Comparison of ENCODE assay signal across 8 cellular contexts in the genomic region with DNA sequence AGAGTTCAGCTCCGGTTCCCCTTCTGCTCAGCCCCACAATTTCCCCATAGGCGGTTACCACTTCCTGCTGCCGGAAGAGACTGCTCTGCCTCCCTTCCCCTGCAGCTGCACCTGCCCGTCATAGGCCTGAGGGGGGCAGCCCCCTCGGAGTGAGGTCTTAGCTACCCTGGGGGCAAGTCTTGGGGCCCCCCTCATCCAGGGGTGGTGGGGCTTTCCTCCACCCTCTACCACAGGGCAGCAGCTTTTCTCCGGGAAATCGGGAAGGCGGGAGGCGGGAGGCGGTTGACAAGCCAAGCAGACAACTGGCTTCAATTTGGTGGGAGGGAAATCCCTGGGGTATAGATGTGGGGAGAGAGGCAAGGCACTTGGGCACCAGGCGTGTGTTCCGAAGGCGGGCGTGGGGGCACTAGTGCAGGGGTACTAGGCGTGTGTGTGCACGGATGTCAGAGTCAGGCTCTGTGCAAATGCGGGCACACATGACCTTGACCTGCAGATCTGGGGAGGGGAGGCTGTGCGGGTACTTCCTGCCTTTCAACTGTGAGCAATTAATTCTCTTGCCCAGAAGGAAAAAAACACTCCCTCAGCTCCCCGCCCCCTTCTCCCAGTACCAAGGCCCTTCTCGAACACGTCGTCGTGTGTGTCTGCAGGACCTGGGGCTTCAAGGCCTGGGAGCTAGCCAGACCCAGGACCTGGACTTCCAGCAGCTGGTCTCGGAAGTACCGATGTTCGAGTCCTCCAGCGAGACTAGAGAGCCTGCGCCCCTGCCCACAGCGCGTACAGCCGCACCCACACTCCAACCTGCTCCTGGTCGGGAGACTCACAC. TPM values are rescaled to one million over a fixed set of nuclear protein-coding genes. Genes with fewer than 3 reads are reported as not detected.
DNase-seq lines count a peak whose midpoint lies in the region; ATAC-seq and TF ChIP-seq lines count a peak whose summit lies in the region.

No MANE protein-coding gene starts in this region.

- POLR2A ChIA-PET in RWPE1 (lab: Yijun Ruan, JAX; ENCODE audit: low non-redundant PET) = interaction anchor here (1.4 kb wide), 1 partner anchor 17 kb away, joined by 4 read pairs; no protein-coding TSS in a partner anchor
- POLR2A ChIA-PET in HEK293T (lab: Yijun Ruan, JAX) = interaction anchor here (0.7 to 7.1 kb wide), 15 partner anchors 8 to 974 kb away, joined by 3 to 65 read pairs (median 4); a partner anchor contains a TSS

- H3K4me1 ChIP-seq in HUES64 (ENCODE audit: insufficient read depth, low read length) = peaks cover 8% of the 10 kb centered on the region; the same call in 1 of the 2 replicates
- peaks cover 0 to 65% (median 25%) of the 10 kb centered on the region in 12 donors for H3K4me1 ChIP-seq in heart left ventricle
- peaks cover 0 to 38% (median 26%) of the 10 kb centered on the region in 4 donors for H3K4me1 ChIP-seq in sigmoid colon

- TF ChIP-seq POLR2A in heart left ventricle (IDR thresholded peaks at IDR 0.05) (no peak), sigmoid colon (IDR thresholded peaks at IDR 0.05) (no peak)

- 12% methylated on average over 31 of the region's 32 CpGs for WGBS in HUES64
- 10 to 40% (median 26%) methylated on average over 27 to 32 of the region's 32 CpGs for WGBS in heart left ventricle, 4 donors
- 1 to 4% methylated on average over 32 of the region's 32 CpGs for WGBS in sigmoid colon, 2 donors

- TF ChIP-seq EP300 in sigmoid colon (IDR thresholded peaks at IDR 0.05) = no peak

- H3K27me3 ChIP-seq in HUES64 (ENCODE audit: insufficient read depth, low read length) (no peaks in the 10 kb centered on the region), heart left ventricle (peaks cover 0 to 17% (median 0%) of the 10 kb centered on the region in 9 donors), sigmoid colon (no peaks in the 10 kb centered on the region)

- H3K9ac ChIP-seq in HUES64 (ENCODE audit: low read depth, low read length) = peak overlapping the region; percentile 88

- peak overlapping the region; percentile 97 for H3K27ac ChIP-seq in HUES64 (ENCODE audit: low read depth, low read length)
- peak overlapping the region; percentile 96 for H3K27ac ChIP-seq in RWPE1
- peak overlapping the region; percentile 92 to 100 (median 96) for H3K27ac ChIP-seq in heart left ventricle
- peak overlapping the region; percentile 90 to 96 (median 95) for H3K27ac ChIP-seq in sigmoid colon

- peaks cover 27% of the 10 kb centered on the region for H3K36me3 ChIP-seq in HUES64 (ENCODE audit: insufficient read depth, low read length)
- H3K36me3 ChIP-seq in heart left ventricle = peaks cover 0 to 28% (median 8%) of the 10 kb centered on the region in 9 donors
- H3K36me3 ChIP-seq in sigmoid colon = peaks cover 0 to 22% (median 6%) of the 10 kb centered on the region in 4 donors

- H3K9me3 ChIP-seq in HUES64 (ENCODE audit: insufficient read depth, low read depth, low read length) (no peaks in the 10 kb centered on the region), heart left ventricle (no peaks in the 10 kb centered on the region), sigmoid colon (no peaks in the 10 kb centered on the region)

- CTCF ChIA-PET in RWPE1 (lab: Yijun Ruan, JAX) = interaction anchor here (0.5 to 0.9 kb wide), 2 partner anchors 11 to 20 kb away, joined by 3 read pairs; no protein-coding TSS in a partner anchor
- CTCF ChIA-PET in HEK293T (lab: Yijun Ruan, JAX) = interaction anchor here (0.8 to 9.2 kb wide), 4 partner anchors 16 to 23 kb away, joined by 3 to 100 read pairs (median 6); a partner anchor contains a TSS

- TF ChIP-seq CTCF in RWPE1 (conservative IDR thresholded peaks at IDR 0.05; ENCODE audit: low read depth) (no peak), heart left ventricle (IDR thresholded peaks at IDR 0.05) (no peak), sigmoid colon (IDR thresholded peaks at IDR 0.05) (no peak)

- DNase-seq in Ammon's horn (ENCODE audit: low spot score) = peak; percentile 50
- DNase-seq in GM19240 (ENCODE audit: insufficient read length, low spot score) = peak; percentile 80
- no peak for DNase-seq in RWPE1 (ENCODE audit: low spot score)
- DNase-seq in activated gamma-delta T cell treated with Interleukin-2 at 50 U/mL for 16 hours = peak; percentile 82
- peak; percentile 57 to 76 (median 66) for DNase-seq in heart left ventricle
- DNase-seq in sigmoid colon = peak; percentile 80
- DNase-seq in HEK293T (ENCODE audit: extremely low spot score) = no peak

- peak overlapping the region; percentile 77 for H3K4me3 ChIP-seq in HUES64 (ENCODE audit: low read length)
- peak overlapping the region; percentile 22 to 82 (median 62) for H3K4me3 ChIP-seq in heart left ventricle
- H3K4me3 ChIP-seq in sigmoid colon = peak overlapping the region; percentile 42 to 63 (median 60)

- intact Hi-C loops in heart left ventricle (cut with DNase I) = loop anchor here in 4 of 10 donors (5.0 to 10.0 kb wide), 3 partner anchors 132 to 202 kb away; a partner anchor contains a TSS
- intact Hi-C loops in sigmoid colon (cut with DNase I) = loop anchor here (5.0 kb wide), 1 partner anchor 135 kb away; a partner anchor contains a TSS

- ATAC-seq in heart left ventricle = peak in 3 of 4 donors; percentile 0 to 28 (median 1)

TF ChIP-seq in HEK293T, 16 proteins besides CTCF, POLR2A, EP300 and RAD21:
- TF ChIP-seq ELF4 (IDR thresholded peaks at IDR 0.05) (no peak), BHLHE40 (IDR thresholded peaks at IDR 0.05; ENCODE audit: borderline replicate concordance) (no peak), ARNT (IDR thresholded peaks at IDR 0.05) (no peak)

RNA-seq across cellular contexts. Expression of a gene that starts 1.0 kb away (rescaled TPM):
- 15.3 TPM for polyA plus RNA-seq in HUES64 (2013, experiment 1 of 2)
- 18.2 TPM for polyA plus RNA-seq in HUES64 (2013, experiment 2 of 2)
- total RNA-seq in heart left ventricle (10 to 100 TPM in 4 of 9 donors, 1 to 10 TPM in 5; 6.8 to 55.8 (median 9.5) TPM), sigmoid colon (10 to 100 TPM; 12.4 to 27.4 (median 16.3) TPM)
- polyA plus RNA-seq in heart left ventricle (10 to 100 TPM; 15.9 to 25.1 TPM), sigmoid colon (100 to 1,000 TPM in 1 of 3 donors, 10 to 100 TPM in 1, 1 to 10 TPM in 1; 8.4 to 122 (median 17.3) TPM)

RNA-seq across cellular contexts. Expression of a gene that starts 7.8 kb away (rescaled TPM):
- polyA plus RNA-seq in HUES64 (2013, experiment 1 of 2) = 88.5 TPM
- polyA plus RNA-seq in HUES64 (2013, experiment 2 of 2) = 80.7 TPM
- total RNA-seq in heart left ventricle (100 to 1,000 TPM in 2 of 9 donors, 10 to 100 TPM in 7; 52.5 to 112 (median 72.1) TPM), sigmoid colon (100 to 1,000 TPM in 1 of 4 donors, 10 to 100 TPM in 3; 57.4 to 113 (median 79.2) TPM)
- polyA plus RNA-seq in heart left ventricle (100 to 1,000 TPM; 120 to 221 TPM), sigmoid colon (100 to 1,000 TPM in 1 of 3 donors, 10 to 100 TPM in 2; 78.6 to 128 (median 84.7) TPM)

RNA-seq across cellular contexts. Expression of a gene that starts 17.4 kb away (rescaled TPM):
- polyA plus RNA-seq in HUES64 (2013, experiment 1 of 2) = 5.8 TPM
- polyA plus RNA-seq in HUES64 (2013, experiment 2 of 2) = 6.9 TPM
- total RNA-seq in heart left ventricle = 10 to 100 TPM in 5 of 9 donors, 1 to 10 TPM in 4; 5.1 to 35.5 (median 10.2) TPM
- polyA plus RNA-seq in heart left ventricle = 1 to 10 TPM; 6.4 to 9.8 TPM
- total RNA-seq in sigmoid colon = 10 to 100 TPM in 3 of 4 donors, 1 to 10 TPM in 1; 9.8 to 16.8 (median 13.1) TPM
- 10 to 100 TPM; 10.2 to 15.1 (median 15.0) TPM for polyA plus RNA-seq in sigmoid colon

RNA-seq across cellular contexts. Expression of a gene that starts 22.6 kb away (rescaled TPM):
- polyA plus RNA-seq in HUES64 (2013, experiment 1 of 2) = not detected
- not detected for polyA plus RNA-seq in HUES64 (2013, experiment 2 of 2)
- total RNA-seq in heart left ventricle (10 to 100 TPM in 1 of 9 donors, 1 to 10 TPM in 8; 2.2 to 10.5 (median 3.0) TPM), sigmoid colon (1 to 10 TPM; 1.1 to 2.2 (median 1.3) TPM)
- polyA plus RNA-seq in heart left ventricle (1 to 10 TPM; 4.0 to 7.5 TPM), sigmoid colon (1 to 10 TPM in 1 of 3 donors, not detected in 2; 1.1 TPM)

RNA-seq across cellular contexts. Expression of a gene that starts 41.1 kb away (rescaled TPM):
- 11.7 TPM for polyA plus RNA-seq in HUES64 (2013, experiment 1 of 2)
- 12.6 TPM for polyA plus RNA-seq in HUES64 (2013, experiment 2 of 2)
- total RNA-seq in heart left ventricle = 10 to 100 TPM in 1 of 9 donors, 1 to 10 TPM in 7, under 1 TPM in 1; 0.99 to 11.0 (median 3.1) TPM
- 1 to 10 TPM; 1.3 to 1.8 TPM for polyA plus RNA-seq in heart left ventricle
- total RNA-seq in sigmoid colon = 10 to 100 TPM in 3 of 4 donors, 1 to 10 TPM in 1; 6.6 to 30.2 (median 23.1) TPM
- polyA plus RNA-seq in sigmoid colon = 10 to 100 TPM in 1 of 3 donors, 1 to 10 TPM in 1, not detected in 1; 2.4 to 10.5 TPM

Comparison
In these comparisons a context has a peak if more than half of its experiments do, and no peak if none do; other contexts are left out.
1. DNase-seq: peak in Ammon's horn (single experiment), GM19240 (single experiment), activated gamma-delta T cell treated with Interleukin-2 at 50 U/mL for 16 hours (single experiment), heart left ventricle (5 of 5) and sigmoid colon (single experiment); none in RWPE1 (single experiment) and HEK293T (single experiment).
2. Peak in every context shown above with its lines, with median percentiles within 50 percentile points of each other: H3K27ac ChIP-seq and H3K4me3 ChIP-seq.